In genomic region chr6:116059713-116060571, GRCh38 we compare ENCODE assay signal across 7 cellular contexts. TPM values are rescaled to one million over a fixed set of nuclear protein-coding genes. Genes with fewer than 3 reads are reported as not detected.
DNase-seq lines count a peak whose midpoint lies in the region; ATAC-seq and TF ChIP-seq lines count a peak whose summit lies in the region.

No MANE protein-coding gene starts in this region.

- ATAC-seq in GM19372 (IDR thresholded peaks at IDR 0.05; ENCODE audit: low read depth, unreplicated experiment) (peak; percentile 75), HG03342 (IDR thresholded peaks at IDR 0.05; ENCODE audit: unreplicated experiment) (peak; percentile 61)

- no peaks in the 10 kb centered on the region for H3K9me3 Mint-ChIP-seq in mesothelial cell of epicardium

- H3K4me3 Mint-ChIP-seq in mesothelial cell of epicardium = peak overlapping the region; percentile 80

- no peaks in the 10 kb centered on the region for H3K27me3 Mint-ChIP-seq in mesothelial cell of epicardium (ENCODE audit: low read depth)

- TF ChIP-seq CTCF in WI38 (IDR thresholded peaks at IDR 0.05; ENCODE audit: low read depth, low read length) (no peak), mesothelial cell of epicardium (IDR thresholded peaks at IDR 0.05; ENCODE audit: unreplicated experiment) (no peak)

- H3K27ac Mint-ChIP-seq in mesothelial cell of epicardium = peak overlapping the region; percentile 95

- no peak for DNase-seq in mesothelial cell of epicardium (ENCODE audit: low spot score in 2 of 2, unreplicated experiment in 2 of 2)
- no peak for DNase-seq in foreskin melanocyte
- DNase-seq in NK-92 treated with Interleukin-12 subunit alpha and Interleukin-12 subunit beta, amount 100 ng/mL, for 24 hours (lab: John Stamatoyannopoulos, UW) = no peak
- no peak for DNase-seq in amniotic stem cell (lab: John Stamatoyannopoulos, UW)

- peaks cover 54% of the 10 kb centered on the region for H3K4me1 Mint-ChIP-seq in mesothelial cell of epicardium

- H3K4me3 ChIP-seq in WI38 (ENCODE audit: low read depth, low read length) = peak overlapping the region; percentile 37

- H3K36me3 Mint-ChIP-seq in mesothelial cell of epicardium = no peaks in the 10 kb centered on the region

RNA-seq across cellular contexts. Expression of gene FRK, which starts 0.7 kb away (rescaled TPM):
- total RNA-seq in mesothelial cell of epicardium = 4.9 to 5.2 TPM (median 5.1 TPM) in 3 replicates

RNA-seq across cellular contexts. Expression of gene NT5DC1, which starts 40.7 kb away (rescaled TPM):
- total RNA-seq in mesothelial cell of epicardium = 30.8 to 34.5 TPM (median 33.4 TPM) in 3 replicates
